Comparison of ENCODE assay signal across 21 cellular contexts in genomic region chr17:37568350-37569053, GRCh38. TPM values are rescaled to one million over a fixed set of nuclear protein-coding genes. Genes with fewer than 3 reads are reported as not detected.
DNase-seq lines count a peak whose midpoint lies in the region; ATAC-seq and TF ChIP-seq lines count a peak whose summit lies in the region.
"Had no signal": no experiment of that assay in that cellular context is flagged by ENCODE, and none has a peak within 500 bp of the region (broad histone marks: within the 10 kb centered on the region; RNA-seq: fewer than 3 reads in every experiment).

No MANE protein-coding gene starts in this region.

- CTCF ChIA-PET in SK-N-SH (lab: Yijun Ruan, JAX) = interaction anchor here (0.7 to 4.1 kb wide), 7 partner anchors 12 to 77 kb away, joined by 3 to 44 read pairs (median 11); no protein-coding TSS in a partner anchor
- CTCF ChIA-PET in CD8-positive, alpha-beta T cell (lab: Charles Lee) = interaction anchor here (0.8 to 1.9 kb wide), 3 partner anchors 14 to 41 kb away, joined by 3 to 6 read pairs (median 4); partner anchors contain the start of gene SYNRG

- peaks cover 7% of the 10 kb centered on the region for H3F3A ChIP-seq in SK-N-SH (replicated peaks; ENCODE audit: insufficient read depth)

- no peaks in the 10 kb centered on the region for H3K27me3 ChIP-seq in SK-N-SH (ENCODE audit: insufficient read depth)
- H3K27me3 ChIP-seq in CD8-positive, alpha-beta T cell (ENCODE audit: insufficient read depth, low read length) = no peaks in the 10 kb centered on the region

- H4K20me1 ChIP-seq in SK-N-SH (ENCODE audit: insufficient read depth) = no peaks in the 10 kb centered on the region

- peaks cover 12% of the 10 kb centered on the region for H3K4me1 Mint-ChIP-seq in CD8-positive, alpha-beta T cell (ENCODE audit: low read depth)
- H3K4me1 Mint-ChIP-seq in activated T-helper 2 cell treated with anti-CD3 and anti-CD28 coated beads, Interferon-gamma antibody, Interleukin-2, Interleukin-4, amounts not matched to agents 10 μg/mL and 5 μg/mL and 100 μg/mL, durations not matched to agents 14 hours and 24 hours and 36 hours (ENCODE audit: low read depth) = peaks cover 2% of the 10 kb centered on the region

- H3K4me1 ChIP-seq in SK-N-SH (ENCODE audit: control insufficient read depth in 1 of 2, insufficient read depth in 2 of 2, low read depth in 1 of 2, low read length in 1 of 2) = no peaks in the 10 kb centered on the region
- H3K4me1 ChIP-seq in CD8-positive, alpha-beta T cell (ENCODE audit: insufficient read depth, low read length) = no peaks in the 10 kb centered on the region
- peaks cover 3% of the 10 kb centered on the region for H3K4me1 ChIP-seq in mucosa of descending colon (ENCODE audit: low read depth)

- H3K79me2 ChIP-seq in SK-N-SH (ENCODE audit: insufficient read depth) = no peaks in the 10 kb centered on the region; the same call in 1 of the 2 replicates

- ATAC-seq in SK-N-SH treated with all-trans-retinoic acid at 6 μM for 48 hours = no peak
- ATAC-seq in CD8-positive, alpha-beta T cell = no peak
- peak; percentile 60 for ATAC-seq in mucosa of descending colon
- ATAC-seq: Panc1 had no signal

- peaks cover 44 to 70% of the 10 kb centered on the region in 2 experiments for H3K36me3 ChIP-seq in SK-N-SH (replicated peaks in 1 of 2; ENCODE audit: control insufficient read depth in 1 of 2, insufficient read depth in 2 of 2, low read length in 1 of 2)
- H3K36me3 ChIP-seq in CD8-positive, alpha-beta T cell (ENCODE audit: insufficient read depth, low read length) = peaks cover 37% of the 10 kb centered on the region
- H3K36me3 ChIP-seq in mucosa of descending colon (ENCODE audit: low read depth) = peaks cover 6% of the 10 kb centered on the region

- no peak overlapping the region for H3K27ac ChIP-seq in SK-N-SH (ENCODE audit: low read depth in 2 of 2, low read length in 1 of 2)
- no peak overlapping the region for H3K27ac ChIP-seq in CD8-positive, alpha-beta T cell (ENCODE audit: low read depth, low read length)
- H3K27ac ChIP-seq: 22Rv1, HL-60, KMS-11 had no signal

- H3K9me3 ChIP-seq in SK-N-SH = no peaks in the 10 kb centered on the region
- no peaks in the 10 kb centered on the region for H3K9me3 ChIP-seq in CD8-positive, alpha-beta T cell (ENCODE audit: low read length)
- H3K9me3 ChIP-seq in mucosa of descending colon = no peaks in the 10 kb centered on the region

- no peaks in the 10 kb centered on the region for H3K9me2 ChIP-seq in SK-N-SH

- H3K27me3 Mint-ChIP-seq in CD8-positive, alpha-beta T cell (ENCODE audit: low read depth) = no peaks in the 10 kb centered on the region
- H3K27me3 Mint-ChIP-seq in activated T-helper 2 cell treated with anti-CD3 and anti-CD28 coated beads, Interferon-gamma antibody, Interleukin-2, Interleukin-4, amounts not matched to agents 10 μg/mL and 5 μg/mL and 100 μg/mL, durations not matched to agents 14 hours and 24 hours and 36 hours (ENCODE audit: low read depth) = no peaks in the 10 kb centered on the region

- no peak for TF ChIP-seq CTCF in SK-N-SH (IDR thresholded peaks at IDR 0.05)
- TF ChIP-seq CTCF in CD8-positive, alpha-beta T cell (IDR thresholded peaks at IDR 0.05) = no peak
- no peak for TF ChIP-seq CTCF in mucosa of descending colon (IDR thresholded peaks at IDR 0.05)

- no peak overlapping the region for H3K4me3 Mint-ChIP-seq in CD8-positive, alpha-beta T cell
- no peak overlapping the region for H3K4me3 Mint-ChIP-seq in activated T-helper 2 cell treated with anti-CD3 and anti-CD28 coated beads, Interferon-gamma antibody, Interleukin-2, Interleukin-4, amounts not matched to agents 10 μg/mL and 5 μg/mL and 100 μg/mL, durations not matched to agents 14 hours and 24 hours and 36 hours (ENCODE audit: low read depth)
- H3K4me3 Mint-ChIP-seq: HFFc6 had no signal

- whole genome bisulfite sequencing in SK-N-SH (ENCODE audit: low lambda C conversion rate) = 98% methylated on average over 2 of the region's 2 CpGs

- POLR2A ChIA-PET in SK-N-SH (lab: Yijun Ruan, JAX) = no interaction called here
- POLR2A ChIA-PET in CD8-positive, alpha-beta T cell (lab: Charles Lee) = interaction anchor here (2.3 kb wide), 1 partner anchor 41 kb away, joined by 6 read pairs; the partner anchor contains the start of gene SYNRG

- intact Hi-C loops in CD8-positive, alpha-beta T cell (cut with DNase I, micrococcal nuclease) = no loop called here
- intact Hi-C loops in activated T-helper 2 cell treated with anti-CD3 and anti-CD28 coated beads, Interferon-gamma antibody, Interleukin-2, Interleukin-4, amounts not matched to agents 10 μg/mL and 5 μg/mL and 100 μg/mL, durations not matched to agents 14 hours and 24 hours and 36 hours (cut with micrococcal nuclease) = no loop called here
- intact Hi-C loops in mucosa of descending colon (cut with DNase I, micrococcal nuclease) = no loop called here

- H3K9me3 Mint-ChIP-seq in CD8-positive, alpha-beta T cell = no peaks in the 10 kb centered on the region
- H3K9me3 Mint-ChIP-seq in activated T-helper 2 cell treated with anti-CD3 and anti-CD28 coated beads, Interferon-gamma antibody, Interleukin-2, Interleukin-4, amounts not matched to agents 10 μg/mL and 5 μg/mL and 100 μg/mL, durations not matched to agents 14 hours and 24 hours and 36 hours = no peaks in the 10 kb centered on the region
- H3K9me3 Mint-ChIP-seq: HFFc6 had no signal

- peak overlapping the region; percentile 66 for H3K27ac Mint-ChIP-seq in CD8-positive, alpha-beta T cell
- peak overlapping the region; percentile 14 for H3K27ac Mint-ChIP-seq in activated T-helper 2 cell treated with anti-CD3 and anti-CD28 coated beads, Interferon-gamma antibody, Interleukin-2, Interleukin-4, amounts not matched to agents 10 μg/mL and 5 μg/mL and 100 μg/mL, durations not matched to agents 14 hours and 24 hours and 36 hours
- H3K27ac Mint-ChIP-seq: HFFc6 had no signal

- H2AFZ ChIP-seq in SK-N-SH (ENCODE audit: low read depth) = no peak overlapping the region

- no peak overlapping the region for H3K4me2 ChIP-seq in SK-N-SH
- H3K4me2 ChIP-seq: KMS-11 had no signal

- DNase-seq in SK-N-SH = no peak
- no peak for DNase-seq in CD8-positive, alpha-beta T cell
- DNase-seq in activated T-helper 2 cell treated with anti-CD3 and anti-CD28 coated beads, Interferon-gamma antibody, Interleukin-2, Interleukin-4, amounts not matched to agents 10 μg/mL and 5 μg/mL and 100 μg/mL, durations not matched to agents 14 hours and 24 hours and 36 hours (ENCODE audit: low spot score) = no peak
- DNase-seq in mucosa of descending colon = no peak
- DNase-seq in NCI-H1694 (lab: John Stamatoyannopoulos, UW) = no peak
- DNase-seq in NCI-H2171 treated with DMSO at 0.1 percent for 48 hours (lab: John Stamatoyannopoulos, UW) = no peak
- DNase-seq in NCI-H2107 treated with DMSO at 0.1 percent for 48 hours (lab: John Stamatoyannopoulos, UW; ENCODE audit: unreplicated experiment) = no peak
- DNase-seq: C1 segment of cervical spinal cord, DMS79 treated with DMSO at 0.1 percent for 48 hours, GDM1, HFFc6, NCI-H1092, NCI-H187, NCI-H446 treated with DMSO at 0.1 percent for 48 hours, NCI-H748 treated with DMSO at 0.1 percent for 48 hours, Right ventricle myocardium superior had no signal

- no peak overlapping the region for H3K9ac ChIP-seq in SK-N-SH
- H3K9ac ChIP-seq: KMS-11 had no signal

- peaks cover 76% of the 10 kb centered on the region for H3K36me3 Mint-ChIP-seq in CD8-positive, alpha-beta T cell
- H3K36me3 Mint-ChIP-seq in activated T-helper 2 cell treated with anti-CD3 and anti-CD28 coated beads, Interferon-gamma antibody, Interleukin-2, Interleukin-4, amounts not matched to agents 10 μg/mL and 5 μg/mL and 100 μg/mL, durations not matched to agents 14 hours and 24 hours and 36 hours (ENCODE audit: low read depth) = peaks cover 68% of the 10 kb centered on the region

- no peak for TF ChIP-seq RAD21 in SK-N-SH (IDR thresholded peaks at IDR 0.05; ENCODE audit: low read length)

- H3K4me3 ChIP-seq in SK-N-SH (ENCODE audit: low read depth in 2 of 2, low read length in 1 of 2) (no peak overlapping the region), mucosa of descending colon (no peak overlapping the region)
- no peak overlapping the region for H3K4me3 ChIP-seq in CD8-positive, alpha-beta T cell (ENCODE audit: low read depth, low read length)

- no peak for TF ChIP-seq EP300 in SK-N-SH (IDR thresholded peaks at IDR 0.05; ENCODE audit: borderline replicate concordance in 1 of 2, low read depth in 1 of 2, low read length in 1 of 2)

TF ChIP-seq in SK-N-SH, 30 proteins besides CTCF, POLR2A, EP300 and RAD21 (continues in another document):
- TF ChIP-seq FOSL2 (IDR thresholded peaks at IDR 0.05; ENCODE audit: borderline replicate concordance, low read depth) = peak; percentile 21; the same call in 1 of the 2 replicates

TF ChIP-seq in SK-N-SH treated with all-trans-retinoic acid at 6 μM for 48 hours, 23 proteins besides CTCF, POLR2A, EP300 and RAD21 (continues in another document):
- TF ChIP-seq BACH2 (CRISPR knock-in tag; IDR thresholded peaks at IDR 0.05; ENCODE audit: borderline replicate concordance) (no peak), ZNF8 (CRISPR knock-in tag; IDR thresholded peaks at IDR 0.05) (no peak), ZNF70 (CRISPR knock-in tag; IDR thresholded peaks at IDR 0.05) (no peak), PATZ1 (CRISPR knock-in tag; IDR thresholded peaks at IDR 0.05; ENCODE audit: borderline replicate concordance) (no peak), ZC3H10 (CRISPR knock-in tag; IDR thresholded peaks at IDR 0.05) (no peak)

RNA-seq across cellular contexts. Expression of gene SYNRG, which starts 40.7 kb away (rescaled TPM):
- 8.9 and 12.0 TPM in 2 replicates for polyA plus RNA-seq in SK-N-SH (2012; rRNA removed)
- polyA plus RNA-seq in SK-N-SH (2012; cell fraction: cytosol; rRNA removed) = 10.0 and 10.2 TPM in 2 replicates
- polyA plus RNA-seq in SK-N-SH (2012; cell fraction: nucleus; rRNA removed) = 15.1 and 22.2 TPM in 2 replicates
- total RNA-seq in CD8-positive, alpha-beta T cell = 10 to 100 TPM; 46.4 to 47.0 TPM
- total RNA-seq in activated T-helper 2 cell treated with anti-CD3 and anti-CD28 coated beads, Interferon-gamma antibody, Interleukin-2, Interleukin-4, amounts not matched to agents 10 μg/mL and 5 μg/mL and 100 μg/mL, durations not matched to agents 14 hours and 24 hours and 36 hours = 38.1 and 43.7 TPM in 2 replicates
- total RNA-seq in mucosa of descending colon = 10 to 100 TPM; 36.8 to 46.2 (median 38.1) TPM
